ENCODE assay signal across 20 cellular contexts in the genomic region with DNA sequence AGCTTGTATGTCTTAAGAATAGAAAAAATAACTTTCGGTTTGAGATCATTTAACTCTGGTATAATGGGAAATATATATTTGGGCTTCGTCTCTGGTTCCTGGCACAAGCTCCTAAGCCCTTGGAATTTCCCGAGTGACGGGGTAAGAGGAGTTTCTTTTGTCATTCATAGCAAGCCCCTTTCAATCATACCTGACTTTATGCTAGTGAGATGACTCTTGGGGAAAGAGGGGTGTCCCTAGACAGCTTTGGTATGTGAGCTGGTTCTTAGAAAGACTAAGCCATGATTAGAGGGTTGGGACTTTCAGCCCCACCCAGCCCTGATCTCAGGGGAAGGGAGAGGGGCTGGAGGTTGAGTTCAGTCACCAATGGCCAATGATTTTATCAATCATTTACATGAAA. TPM values are rescaled to one million over a fixed set of nuclear protein-coding genes. Genes with fewer than 3 reads are reported as not detected.
A peak's percentile ranks its signal among the peaks of the same experiment; 100 is the strongest.
DNase-seq lines count a peak whose midpoint lies in the region; ATAC-seq and TF ChIP-seq lines count a peak whose summit lies in the region.
"Had no signal": no experiment of that assay in that cellular context is flagged by ENCODE, and none has a peak within 500 bp of the region (broad histone marks: within the 10 kb centered on the region; RNA-seq: fewer than 3 reads in every experiment).

No MANE protein-coding gene starts in this region.

- CTCF ChIA-PET in T-cell (lab: Charles Lee), result no interaction called here

- peak; percentile 25 for ATAC-seq in GM18868 (IDR thresholded peaks at IDR 0.05; ENCODE audit: unreplicated experiment)
- peak; percentile 34 for ATAC-seq in GM21717 (IDR thresholded peaks at IDR 0.05; ENCODE audit: unreplicated experiment)
- peak; percentile 39 for ATAC-seq in HG03159 (IDR thresholded peaks at IDR 0.05; ENCODE audit: unreplicated experiment)
- peak; percentile 32 for ATAC-seq in stimulated activated effector memory CD8-positive, alpha-beta T cell treated with anti-CD3 and anti-CD28 coated beads, Interleukin-12 subunit alpha, Interleukin-12 subunit beta, amount 100 ng/mL, for 72 hours
- ATAC-seq in T-cell (replicated peaks in 1 of 4), result no peak
- ATAC-seq in HG02884 (IDR thresholded peaks at IDR 0.05; ENCODE audit: unreplicated experiment), result no peak
- no peak for ATAC-seq in HG03196 (IDR thresholded peaks at IDR 0.05; ENCODE audit: unreplicated experiment)
- ATAC-seq: A549, PC-3 had no signal

- H3K27me3 ChIP-seq in tibial nerve, result no peaks in the 10 kb centered on the region
- H3K27me3 ChIP-seq: SJCRH30 had no signal

- TF ChIP-seq CTCF in tibial nerve (IDR thresholded peaks at IDR 0.05), result no peak

- TF ChIP-seq EP300 in tibial nerve (IDR thresholded peaks at IDR 0.05), result no peak

- H3K27ac Mint-ChIP-seq in stimulated activated effector memory CD8-positive, alpha-beta T cell treated with anti-CD3 and anti-CD28 coated beads, Interleukin-12 subunit alpha, Interleukin-12 subunit beta, amount 100 ng/mL, for 72 hours, result no peak overlapping the region
- no peak overlapping the region for H3K27ac Mint-ChIP-seq in T-cell
- H3K27ac Mint-ChIP-seq: H9 had no signal

- DNase-seq in stimulated activated effector memory CD8-positive, alpha-beta T cell treated with anti-CD3 and anti-CD28 coated beads, Interleukin-12 subunit alpha, Interleukin-12 subunit beta, amount 100 ng/mL, for 72 hours (ENCODE audit: low spot score in 2 of 2), result no peak
- DNase-seq in T-cell (no peak), tibial nerve (ENCODE audit: low spot score in 2 of 2) (no peak)
- DNase-seq: DND-41, H9, NCI-H1105 treated with DMSO at 0.1 percent for 48 hours, NCI-H187, NCI-H345, NCI-H748 treated with DMSO at 0.1 percent for 48 hours, PC-3, SJCRH30, T-helper 2 cell had no signal

- H3K9me3 ChIP-seq in tibial nerve, result no peaks in the 10 kb centered on the region
- H3K9me3 ChIP-seq: A549, SJCRH30 had no signal

- H3K4me3 Mint-ChIP-seq in stimulated activated effector memory CD8-positive, alpha-beta T cell treated with anti-CD3 and anti-CD28 coated beads, Interleukin-12 subunit alpha, Interleukin-12 subunit beta, amount 100 ng/mL, for 72 hours, result no peak overlapping the region
- no peak overlapping the region for H3K4me3 Mint-ChIP-seq in T-cell
- H3K4me3 Mint-ChIP-seq: H9 had no signal

- H3K36me3 Mint-ChIP-seq in stimulated activated effector memory CD8-positive, alpha-beta T cell treated with anti-CD3 and anti-CD28 coated beads, Interleukin-12 subunit alpha, Interleukin-12 subunit beta, amount 100 ng/mL, for 72 hours, result no peaks in the 10 kb centered on the region
- H3K36me3 Mint-ChIP-seq in T-cell, result no peaks in the 10 kb centered on the region

- peaks cover 16 to 17% of the 10 kb centered on the region in 2 donors for H3K27me3 Mint-ChIP-seq in T-cell

- no peak for TF ChIP-seq POLR2A in tibial nerve (IDR thresholded peaks at IDR 0.05)

- H3K4me1 Mint-ChIP-seq in stimulated activated effector memory CD8-positive, alpha-beta T cell treated with anti-CD3 and anti-CD28 coated beads, Interleukin-12 subunit alpha, Interleukin-12 subunit beta, amount 100 ng/mL, for 72 hours, result no peaks in the 10 kb centered on the region
- peaks cover 0 to 1% (median 0%) of the 10 kb centered on the region in 3 donors for H3K4me1 Mint-ChIP-seq in T-cell

- no peak overlapping the region for H3K27ac ChIP-seq in tibial nerve
- H3K27ac ChIP-seq: A549, C4-2B, HL-60, SJCRH30 had no signal

- no peaks in the 10 kb centered on the region for H3K9me3 Mint-ChIP-seq in stimulated activated effector memory CD8-positive, alpha-beta T cell treated with anti-CD3 and anti-CD28 coated beads, Interleukin-12 subunit alpha, Interleukin-12 subunit beta, amount 100 ng/mL, for 72 hours
- peaks cover 0 to 3% (median 0%) of the 10 kb centered on the region in 3 donors for H3K9me3 Mint-ChIP-seq in T-cell
- H3K9me3 Mint-ChIP-seq: H9 had no signal

- no peak overlapping the region for H3K4me3 ChIP-seq in tibial nerve
- H3K4me3 ChIP-seq: A549, SJCRH30 had no signal

- POLR2A ChIA-PET in T-cell (lab: Charles Lee), result no interaction called here

- WGBS in tibial nerve, 2 donors, result 88 to 90% methylated on average over 4 of the region's 4 CpGs

- H3K4me1 ChIP-seq in tibial nerve, result peaks cover 0 to 7% (median 0%) of the 10 kb centered on the region in 4 donors
- H3K4me1 ChIP-seq: A549, SJCRH30 had no signal

- peaks cover 0 to 30% (median 0%) of the 10 kb centered on the region in 3 donors for H3K36me3 ChIP-seq in tibial nerve

RNA-seq across cellular contexts. Expression of a gene that starts 13.9 kb away (rescaled TPM):
- total RNA-seq in T-cell (under 1 TPM in 2 of 5 donors, not detected in 3; 0.03 to 0.09 TPM), tibial nerve (10 to 100 TPM; 32.2 to 81.8 (median 36.5) TPM)

RNA-seq across cellular contexts. Expression of a gene that starts 24.7 kb away (rescaled TPM):
- total RNA-seq in T-cell, result under 1 TPM in 3 of 5 donors, not detected in 2; 0.33 to 0.47 (median 0.41) TPM
- 10 to 100 TPM; 24.3 to 40.5 (median 31.9) TPM for total RNA-seq in tibial nerve

Comparison
In these comparisons a context has a peak if more than half of its experiments do, and no peak if none do; other contexts are left out.
1. ATAC-seq: peak in GM18868 (single experiment), GM21717 (single experiment), HG03159 (single experiment) and stimulated activated effector memory CD8-positive, alpha-beta T cell treated with anti-CD3 and anti-CD28 coated beads, Interleukin-12 subunit alpha, Interleukin-12 subunit beta, amount 100 ng/mL, for 72 hours (single experiment); none in T-cell (0 of 4), HG02884 (single experiment) and HG03196 (single experiment).
2. RNA of a gene that starts 13.9 kb away (total RNA-seq): 32.2 to 81.8 TPM in tibial nerve; 0.03 to 0.09 TPM in T-cell; every median in the first group is over 10 times any median in the second.
3. RNA of a gene that starts 24.7 kb away (total RNA-seq): 24.3 to 40.5 TPM in tibial nerve; 0.33 to 0.47 TPM in T-cell; every median in the first group is over 10 times any median in the second.